Comparison of ENCODE assay signal across 35 cellular contexts in the genomic region with DNA sequence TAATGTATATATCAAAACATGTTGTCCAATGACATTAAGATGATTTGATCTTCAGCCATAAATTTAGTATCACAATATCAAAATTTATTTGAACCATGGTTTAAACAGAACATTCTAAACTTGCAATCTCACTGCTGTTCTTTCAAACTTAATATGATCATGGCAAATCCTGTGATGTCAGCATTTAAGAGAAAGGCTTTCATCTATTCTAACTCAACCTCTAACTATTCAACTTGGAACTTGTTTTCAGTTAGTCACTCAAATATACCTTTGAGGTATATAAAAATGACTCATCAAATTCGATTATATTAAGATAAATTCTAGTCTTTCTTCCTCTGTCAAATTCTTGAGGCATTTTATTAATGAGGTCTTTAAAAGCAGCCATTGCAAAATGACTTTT.
"Had no signal": no experiment of that assay in that cellular context is flagged by ENCODE, and none has a peak within 500 bp of the region (broad histone marks: within the 10 kb centered on the region; RNA-seq: fewer than 3 reads in every experiment).

No MANE protein-coding gene starts in this region.

- DNase-seq: activated B cell treated with CpG ODN at 0.5 μM for 24 hours; activated CD4-positive, alpha-beta memory T cell treated with anti-CD3 and anti-CD28 coated beads for 36 hours; activated CD4-positive, alpha-beta T cell treated with anti-CD3 and anti-CD28 coated beads for 4 hours; activated CD4-positive, alpha-beta T cell treated with anti-CD3 and anti-CD28 coated beads, Interleukin-2, amount 10 ng/mL, durations not matched to agents 24 days and 14 days; activated CD4-positive, alpha-beta T cell treated with anti-CD3 and anti-CD28 coated beads, Interleukin-2, amount 50 U/mL, for 1 hour; activated CD4-positive, alpha-beta T cell treated with anti-CD3 and anti-CD28 coated beads, Interleukin-2, amount 50 U/mL, for 4 hours; activated CD4-positive, CD25-positive, alpha-beta regulatory T cell treated with anti-CD3 and anti-CD28 coated beads, Interleukin-2, amount 50 U/mL, for 72 hours; activated CD8-positive, alpha-beta memory T cell treated with anti-CD3 and anti-CD28 coated beads, Interleukin-2, amount 50 U/mL, for 4 hours; activated CD8-positive, alpha-beta T cell treated with anti-CD3 and anti-CD28 coated beads for 36 hours; activated effector memory CD4-positive, alpha-beta T cell treated with anti-CD3 and anti-CD28 coated beads, Interleukin-2, amount 50 U/mL, for 16 hours; activated gamma-delta T cell treated with Interleukin-2 at 50 U/mL for 16 hours; activated naive CD4-positive, alpha-beta T cell; activated naive CD4-positive, alpha-beta T cell treated with anti-CD3 and anti-CD28 coated beads for 36 hours; activated naive CD4-positive, alpha-beta T cell treated with anti-CD3 and anti-CD28 coated beads, Interleukin-2, amount 50 U/mL, for 16 hours; activated naive CD8-positive, alpha-beta T cell treated with anti-CD3 and anti-CD28 coated beads for 36 hours; activated T-cell treated with anti-CD3 and anti-CD28 coated beads for 4 hours; activated T-cell treated with anti-CD3 and anti-CD28 coated beads, Interleukin-2, amount 50 U/mL, for 1 hour; activated T-cell treated with anti-CD3 and anti-CD28 coated beads, Interleukin-2, amount 50 U/mL, for 4 hours; activated T-cell treated with anti-CD3 and anti-CD28 coated beads, Interleukin-2, amount 50 U/mL, for 72 hours; adrenal gland; amniotic stem cell; aorta; body of pancreas; caudate nucleus; cerebellar nuclear complex; T-helper 1 cell; T-helper 9 cell had no signal

- H3K36me3 ChIP-seq: adrenal gland, brain microvascular endothelial cell, breast epithelium, cardiac muscle cell had no signal

- FAIRE-seq: astrocyte, TTC549 had no signal

- ATAC-seq: activated CD8-positive, alpha-beta T cell treated with anti-CD3 and anti-CD28 coated beads for 36 hours; activated naive CD4-positive, alpha-beta T cell treated with anti-CD3 and anti-CD28 coated beads, Interleukin-2, amount 50 U/mL, for 72 hours; activated T-cell treated with anti-CD3 and anti-CD28 coated beads, Interleukin-2, amount 50 U/mL, for 4 hours; activated T-cell treated with anti-CD3 and anti-CD28 coated beads, Interleukin-2, amount 50 U/mL, for 72 hours; activated T-helper 17 cell treated with anti-CD3 and anti-CD28 coated beads, Interleukin-2, amount 50 U/mL, for 72 hours; body of pancreas had no signal

- H3K27me3 ChIP-seq: adrenal gland, body of pancreas, brain microvascular endothelial cell, breast epithelium, cardiac muscle cell had no signal

- H3K4me1 ChIP-seq: adrenal gland, body of pancreas, breast epithelium had no signal

- H3K27ac ChIP-seq: adrenal gland, body of pancreas, brain microvascular endothelial cell, breast epithelium, cardiac muscle cell, VCaP had no signal

- H3K9me3 ChIP-seq: adrenal gland, body of pancreas, breast epithelium had no signal

- H3K4me3 ChIP-seq: adrenal gland, body of pancreas, breast epithelium, cardiac muscle cell had no signal
